ENCODE assay signal across 17 cellular contexts in the genomic region with DNA sequence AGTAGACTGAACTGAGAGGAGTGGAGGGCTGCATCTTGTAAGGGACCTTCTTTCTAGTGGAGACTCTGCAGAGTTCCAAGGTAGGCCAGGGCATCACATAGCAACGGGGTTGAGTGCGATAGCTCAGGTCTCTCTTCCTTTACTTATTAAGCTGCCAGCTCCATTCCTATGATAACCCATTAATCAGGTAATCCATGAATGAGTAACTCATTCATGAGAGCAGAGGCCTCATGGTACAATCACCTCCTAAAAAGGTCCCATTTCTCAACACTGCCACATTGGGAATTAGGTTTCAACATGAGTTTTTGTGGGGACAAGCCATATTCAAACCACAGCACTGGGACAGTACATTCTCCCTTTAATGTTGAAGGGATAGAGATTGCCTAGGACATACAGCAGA. TPM values are rescaled to one million over a fixed set of nuclear protein-coding genes. Genes with fewer than 3 reads are reported as not detected.
DNase-seq lines count a peak whose midpoint lies in the region; ATAC-seq and TF ChIP-seq lines count a peak whose summit lies in the region.
"Had no signal": no experiment of that assay in that cellular context is flagged by ENCODE, and none has a peak within 500 bp of the region (broad histone marks: within the 10 kb centered on the region; RNA-seq: fewer than 3 reads in every experiment).

No MANE protein-coding gene starts in this region.

- H3K4me3 ChIP-seq in Panc1 (ENCODE audit: low read depth in 2 of 2, low read length in 2 of 2) (no peak overlapping the region), epithelial cell of proximal tubule (ENCODE audit: low read depth, low read length) (no peak overlapping the region), breast epithelium (no peak overlapping the region)
- H3K4me3 ChIP-seq: GM12878, HAP-1 had no signal

- intact Hi-C loops in Panc1 (cut with micrococcal nuclease; ENCODE audit: unreplicated experiment) (no loop called here), breast epithelium (cut with DNase I; ENCODE audit: low total_unique reads) (no loop called here)

- no peaks in the 10 kb centered on the region for H3K36me3 ChIP-seq in Panc1 (ENCODE audit: control insufficient read depth, insufficient read depth, low read length)
- no peaks in the 10 kb centered on the region for H3K36me3 ChIP-seq in breast epithelium
- H3K36me3 ChIP-seq: BE2C, HAP-1 had no signal

- TF ChIP-seq CTCF in Panc1 (IDR thresholded peaks at IDR 0.05) (no peak), epithelial cell of proximal tubule (conservative IDR thresholded peaks at IDR 0.05; ENCODE audit: low read depth, low read length) (no peak), breast epithelium (IDR thresholded peaks at IDR 0.05) (no peak)

- no peak for TF ChIP-seq POLR2A in breast epithelium (IDR thresholded peaks at IDR 0.05)

- no TSS peak for BruUV-seq in Panc1 (replicated peaks; lab: Mats Ljungman, UMichigan)

- in situ Hi-C loops in Panc1 (cut with HindIII; ENCODE audit: low pct_unique_long_range_greater_than_20kb, low sequenced_read_pairs), result no loop called here

- H3K4me1 ChIP-seq in Panc1 (ENCODE audit: control insufficient read depth, insufficient read depth, low read length), result no peaks in the 10 kb centered on the region
- no peaks in the 10 kb centered on the region for H3K4me1 ChIP-seq in breast epithelium
- H3K4me1 ChIP-seq: BE2C, HAP-1 had no signal

- CTCF ChIA-PET in Panc1 (lab: Charles Lee), result no interaction called here

- POLR2A ChIA-PET in Panc1 (lab: Charles Lee), result no interaction called here

- H3K27me3 ChIP-seq in Panc1 (ENCODE audit: control insufficient read depth, insufficient read depth, low read length) (no peaks in the 10 kb centered on the region), breast epithelium (no peaks in the 10 kb centered on the region)

- H3K27ac ChIP-seq in Panc1 (ENCODE audit: low read length), result no peak overlapping the region
- H3K27ac ChIP-seq in breast epithelium, result no peak overlapping the region
- H3K27ac ChIP-seq: C4-2B, HL-60 had no signal

- DNase-seq in Panc1 (ENCODE audit: low read depth, low spot score) (no peak), epithelial cell of proximal tubule (ENCODE audit: low read depth) (peak; percentile 79), left kidney (ENCODE audit: low read depth, low spot score) (peak; percentile 45), NK-92 (lab: John Stamatoyannopoulos, UW; ENCODE audit: unreplicated experiment) (no peak), breast epithelium (ENCODE audit: low spot score in 2 of 2) (no peak)
- DNase-seq: BE2C; CD4-positive, alpha-beta memory T cell; DMS79 had no signal

- H3K9me3 ChIP-seq in Panc1 (ENCODE audit: control insufficient read depth, insufficient read depth, low read depth, low read length), result no peaks in the 10 kb centered on the region
- peaks cover 0 to 9% of the 10 kb centered on the region in 2 donors for H3K9me3 ChIP-seq in breast epithelium
- H3K9me3 ChIP-seq: BE2C, HAP-1 had no signal

- ATAC-seq in Panc1 (peak; percentile 34; the same call in 1 of the 2 replicates), GM21717 (IDR thresholded peaks at IDR 0.05; ENCODE audit: unreplicated experiment) (no peak), HG03139 (IDR thresholded peaks at IDR 0.05; ENCODE audit: unreplicated experiment) (no peak)
- ATAC-seq: GM12878 had no signal

RNA-seq across cellular contexts. Expression of a gene that starts 21.3 kb away (rescaled TPM):
- total RNA-seq in Panc1 (2021; ENCODE audit: unreplicated experiment), result not detected
- not detected for polyA plus RNA-seq in Panc1 (2012; ENCODE audit: insufficient read length)
- not detected in 2 replicates for total RNA-seq in epithelial cell of proximal tubule
- not detected for total RNA-seq in breast epithelium
- total RNA-seq: CD4-positive, alpha-beta memory T cell; G401; GM12878; H1 had no signal
- polyA plus RNA-seq: AG04450; CD4-positive, alpha-beta memory T cell; GM12878; H1 had no signal

RNA-seq across cellular contexts. Expression of a gene that starts 54.5 kb away (rescaled TPM):
- total RNA-seq in Panc1 (2021; ENCODE audit: unreplicated experiment) (21.4 TPM), epithelial cell of proximal tubule (41.0 and 43.9 TPM in 2 replicates), breast epithelium (10 to 100 TPM; 29.4 to 39.4 (median 31.1) TPM)
- polyA plus RNA-seq in Panc1 (2012; ENCODE audit: insufficient read length), result 22.3 TPM

Comparison
In these comparisons a context has a peak if more than half of its experiments do, and no peak if none do; other contexts are left out.
1. DNase-seq: peak in epithelial cell of proximal tubule (single experiment) and left kidney (single experiment); none in Panc1 (single experiment), NK-92 (single experiment) and breast epithelium (0 of 2).